In the genomic region with DNA sequence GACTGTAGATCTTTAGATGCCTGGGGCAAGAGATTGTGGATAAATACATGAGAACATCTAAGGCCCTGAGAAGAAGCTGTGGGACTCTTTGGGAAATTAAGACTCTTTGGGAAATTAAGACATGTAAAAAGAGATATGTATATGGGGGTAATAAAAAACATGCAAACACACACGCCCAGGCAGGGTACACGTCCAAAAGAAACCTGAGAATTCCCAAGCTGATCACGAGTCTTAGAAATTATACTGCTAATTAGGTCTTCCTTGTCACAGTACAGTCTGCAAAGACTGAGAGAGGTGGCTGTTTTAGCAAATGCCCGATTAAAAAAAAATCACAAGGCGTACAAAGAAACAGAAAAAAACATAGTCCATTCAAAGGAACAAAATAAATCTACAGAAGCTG, we compare ENCODE assay signal across 18 cellular contexts. TPM values are rescaled to one million over a fixed set of nuclear protein-coding genes. Genes with fewer than 3 reads are reported as not detected.
DNase-seq lines count a peak whose midpoint lies in the region; ATAC-seq and TF ChIP-seq lines count a peak whose summit lies in the region.
"Had no signal": no experiment of that assay in that cellular context is flagged by ENCODE, and none has a peak within 500 bp of the region (broad histone marks: within the 10 kb centered on the region; RNA-seq: fewer than 3 reads in every experiment).

No MANE protein-coding gene starts in this region.

- H3K27me3 ChIP-seq in body of pancreas = no peaks in the 10 kb centered on the region
- H3K27me3 ChIP-seq: BE2C had no signal

- peak overlapping the region; percentile 20; the same call in 1 of the 2 replicates for H3K27ac ChIP-seq in C4-2B
- H3K27ac ChIP-seq in body of pancreas = peak overlapping the region; percentile 9 to 60 (median 38)

- ATAC-seq in body of pancreas (no peak), mucosa of descending colon (peak; percentile 53)
- ATAC-seq: GM12878, HCT116 had no signal

- peak; percentile 94 for DNase-seq in NCI-H2171 treated with DMSO at 0.1 percent for 48 hours (lab: John Stamatoyannopoulos, UW)
- DNase-seq in body of pancreas = no peak
- DNase-seq in mucosa of descending colon = no peak
- DNase-seq in posterior vena cava (ENCODE audit: low spot score) = no peak
- no peak for DNase-seq in activated CD4-positive, alpha-beta T cell treated with anti-CD3 and anti-CD28 coated beads, Interleukin-2, amount 10 ng/mL, durations not matched to agents 7 days and 5 days
- DNase-seq in NCI-H2029 treated with DMSO at 0.1 percent for 48 hours (lab: John Stamatoyannopoulos, UW) = no peak
- DNase-seq: ACHN; BE2C; C1 segment of cervical spinal cord; Caco-2; CD4-positive, alpha-beta T cell; DMS79 treated with DMSO at 0.1 percent for 48 hours; GF-D8; GOT3; H7 had no signal

- peaks cover 0 to 9% (median 0%) of the 10 kb centered on the region in 3 donors for H3K9me3 ChIP-seq in body of pancreas
- peaks cover 15% of the 10 kb centered on the region for H3K9me3 ChIP-seq in mucosa of descending colon
- H3K9me3 ChIP-seq: BE2C had no signal

- POLR2A ChIA-PET in activated CD4-positive, alpha-beta T cell treated with anti-CD3 and anti-CD28 coated beads, Interleukin-2, amount 10 ng/mL, durations not matched to agents 7 days and 5 days (lab: Charles Lee) = no interaction called here

- H3K4me3 ChIP-seq in body of pancreas (no peak overlapping the region), mucosa of descending colon (no peak overlapping the region)
- H3K4me3 ChIP-seq: GM12878 had no signal

- H3K4me3 Mint-ChIP-seq in activated CD4-positive, alpha-beta T cell treated with anti-CD3 and anti-CD28 coated beads, Interleukin-2, amount 10 ng/mL, durations not matched to agents 7 days and 5 days = no peak overlapping the region
- H3K4me3 Mint-ChIP-seq: CD4-positive, alpha-beta T cell had no signal

- peaks cover 4% of the 10 kb centered on the region for H3K27me3 Mint-ChIP-seq in activated CD4-positive, alpha-beta T cell treated with anti-CD3 and anti-CD28 coated beads, Interleukin-2, amount 10 ng/mL, durations not matched to agents 7 days and 5 days

- TF ChIP-seq CTCF in C4-2B (conservative IDR thresholded peaks at IDR 0.05) = no peak
- no peak for TF ChIP-seq CTCF in body of pancreas (IDR thresholded peaks at IDR 0.05)
- no peak for TF ChIP-seq CTCF in mucosa of descending colon (IDR thresholded peaks at IDR 0.05)

- no peak overlapping the region for H3K27ac Mint-ChIP-seq in activated CD4-positive, alpha-beta T cell treated with anti-CD3 and anti-CD28 coated beads, Interleukin-2, amount 10 ng/mL, durations not matched to agents 7 days and 5 days
- H3K27ac Mint-ChIP-seq: CD4-positive, alpha-beta T cell had no signal

- H3K36me3 ChIP-seq in body of pancreas (replicated peaks in 1 of 2; ENCODE audit: insufficient read depth in 1 of 2, low read depth in 2 of 2) (no peaks in the 10 kb centered on the region), mucosa of descending colon (ENCODE audit: low read depth) (no peaks in the 10 kb centered on the region)
- H3K36me3 ChIP-seq: BE2C had no signal

- intact Hi-C loops in body of pancreas (cut with DNase I) (no loop called here), mucosa of descending colon (cut with DNase I, micrococcal nuclease) (no loop called here), posterior vena cava (cut with DNase I) (no loop called here)

- peaks cover 13% of the 10 kb centered on the region for H3K9me3 Mint-ChIP-seq in activated CD4-positive, alpha-beta T cell treated with anti-CD3 and anti-CD28 coated beads, Interleukin-2, amount 10 ng/mL, durations not matched to agents 7 days and 5 days

- H3K36me3 Mint-ChIP-seq in activated CD4-positive, alpha-beta T cell treated with anti-CD3 and anti-CD28 coated beads, Interleukin-2, amount 10 ng/mL, durations not matched to agents 7 days and 5 days (ENCODE audit: low read depth) = no peaks in the 10 kb centered on the region

- TF ChIP-seq POLR2A in body of pancreas (IDR thresholded peaks at IDR 0.05) = no peak

- CTCF ChIA-PET in activated CD4-positive, alpha-beta T cell treated with anti-CD3 and anti-CD28 coated beads, Interleukin-2, amount 10 ng/mL, durations not matched to agents 7 days and 5 days (lab: Charles Lee) = interaction anchor here (1.0 kb wide), 1 partner anchor 16 kb away, joined by 4 read pairs; no protein-coding TSS in a partner anchor

- 59 to 73% methylated on average over 5 of the region's 5 CpGs for WGBS in body of pancreas, 2 donors

- H3K4me1 ChIP-seq in body of pancreas (peaks cover 29% of the 10 kb centered on the region), mucosa of descending colon (ENCODE audit: low read depth) (no peaks in the 10 kb centered on the region)
- H3K4me1 ChIP-seq: BE2C, Caco-2 had no signal

- no peaks in the 10 kb centered on the region for H3K4me1 Mint-ChIP-seq in activated CD4-positive, alpha-beta T cell treated with anti-CD3 and anti-CD28 coated beads, Interleukin-2, amount 10 ng/mL, durations not matched to agents 7 days and 5 days

RNA-seq across cellular contexts. Expression of a gene that starts 39.3 kb away (rescaled TPM):
- total RNA-seq in body of pancreas (100 to 1,000 TPM; 136 to 489 TPM), mucosa of descending colon (1 to 10 TPM; 1.6 to 8.4 (median 3.0) TPM), posterior vena cava (10 to 100 TPM in 1 of 2 donors, 1 to 10 TPM in 1; 8.4 to 10.5 TPM)
- total RNA-seq in activated CD4-positive, alpha-beta T cell treated with anti-CD3 and anti-CD28 coated beads, Interleukin-2, amount 10 ng/mL, durations not matched to agents 7 days and 5 days = 1 to 10 TPM; 2.5 to 2.6 TPM

Comparison
In these comparisons a context has a peak if more than half of its experiments do, and no peak if none do; other contexts are left out.
1. RNA of a gene that starts 39.3 kb away (total RNA-seq): 136 to 489 TPM in body of pancreas; 8.4 to 10.5 TPM in posterior vena cava, 1.6 to 8.4 TPM in mucosa of descending colon and 2.5 to 2.6 TPM in activated CD4-positive, alpha-beta T cell treated with anti-CD3 and anti-CD28 coated beads, Interleukin-2, amount 10 ng/mL, durations not matched to agents 7 days and 5 days; every median in the first group is over 10 times any median in the second.